Comparison of ENCODE assay signal across 8 cellular contexts in genomic region chr4:182145360-182145905, GRCh38.
DNase-seq lines count a peak whose midpoint lies in the region; ATAC-seq and TF ChIP-seq lines count a peak whose summit lies in the region.

No MANE protein-coding gene starts in this region.

- H3K4me3 Mint-ChIP-seq in activated naive CD4-positive, alpha-beta T cell treated with anti-CD3 and anti-CD28 coated beads, Interleukin-2, amount 10 ng/mL, durations not matched to agents 7 days and 5 days = peak overlapping the region; percentile 65
- peak overlapping the region; percentile 90 for H3K4me3 Mint-ChIP-seq in WTC11

- H3K27ac ChIP-seq in iPS-18a (ENCODE audit: low read length) (no peak overlapping the region), thoracic aorta (no peak overlapping the region)

- H3K9me3 ChIP-seq in iPS-18a (ENCODE audit: control insufficient read depth, low read depth, low read length) (no peaks in the 10 kb centered on the region), thoracic aorta (no peaks in the 10 kb centered on the region)

- CTCF ChIA-PET in activated naive CD4-positive, alpha-beta T cell treated with anti-CD3 and anti-CD28 coated beads, Interleukin-2, amount 10 ng/mL, durations not matched to agents 7 days and 5 days (lab: Charles Lee) = no interaction called here
- CTCF ChIA-PET in WTC11 (lab: Charles Lee) = interaction anchor here (1.5 kb wide), 1 partner anchor 120 kb away, joined by 4 read pairs; no protein-coding TSS in a partner anchor

- POLR2A ChIA-PET in WTC11 (lab: Charles Lee) = interaction anchor here (1.0 kb wide), 1 partner anchor 40 kb away, joined by 3 read pairs; no protein-coding TSS in a partner anchor

- H3K9ac ChIP-seq in iPS-18a (ENCODE audit: low read length) = peak overlapping the region; percentile 71

- H3K4me1 ChIP-seq in iPS-18a (ENCODE audit: control insufficient read depth, low read depth, low read length) = peaks cover 35% of the 10 kb centered on the region
- peaks cover 8 to 21% of the 10 kb centered on the region in 2 donors for H3K4me1 ChIP-seq in thoracic aorta (ENCODE audit: control insufficient read depth in 1 of 2, low read depth in 2 of 2)

- H3K27me3 ChIP-seq in iPS-18a (ENCODE audit: control insufficient read depth, insufficient read depth, low read length) (peaks cover 20% of the 10 kb centered on the region), thoracic aorta (replicated peaks; ENCODE audit: insufficient read depth) (no peaks in the 10 kb centered on the region)

- no peaks in the 10 kb centered on the region for H3K9me3 Mint-ChIP-seq in activated naive CD4-positive, alpha-beta T cell treated with anti-CD3 and anti-CD28 coated beads, Interleukin-2, amount 10 ng/mL, durations not matched to agents 7 days and 5 days
- H3K9me3 Mint-ChIP-seq in activated naive CD4-positive, alpha-beta T cell treated with anti-CD3 and anti-CD28 coated beads, Interleukin-2, amount 50 U/mL, for 72 hours = no peaks in the 10 kb centered on the region
- H3K9me3 Mint-ChIP-seq in WTC11 = no peaks in the 10 kb centered on the region

- no peaks in the 10 kb centered on the region for H3K36me3 ChIP-seq in iPS-18a (ENCODE audit: control insufficient read depth, low read depth, low read length)
- H3K36me3 ChIP-seq in thoracic aorta = no peaks in the 10 kb centered on the region

- peak overlapping the region; percentile 62 for H3K27ac Mint-ChIP-seq in activated naive CD4-positive, alpha-beta T cell treated with anti-CD3 and anti-CD28 coated beads, Interleukin-2, amount 10 ng/mL, durations not matched to agents 7 days and 5 days
- peak overlapping the region in 1 of 2 donors; percentile 22 for H3K27ac Mint-ChIP-seq in activated naive CD4-positive, alpha-beta T cell treated with anti-CD3 and anti-CD28 coated beads, Interleukin-2, amount 50 U/mL, for 72 hours
- H3K27ac Mint-ChIP-seq in WTC11 = peak overlapping the region; percentile 64

- peaks cover 1% of the 10 kb centered on the region for H3K36me3 Mint-ChIP-seq in activated naive CD4-positive, alpha-beta T cell treated with anti-CD3 and anti-CD28 coated beads, Interleukin-2, amount 10 ng/mL, durations not matched to agents 7 days and 5 days
- peaks cover 4 to 32% of the 10 kb centered on the region in 2 donors for H3K36me3 Mint-ChIP-seq in activated naive CD4-positive, alpha-beta T cell treated with anti-CD3 and anti-CD28 coated beads, Interleukin-2, amount 50 U/mL, for 72 hours
- H3K36me3 Mint-ChIP-seq in WTC11 = no peaks in the 10 kb centered on the region

- H3K4me3 ChIP-seq in iPS-18a (ENCODE audit: low read length) (peak overlapping the region; percentile 78), thoracic aorta (peak overlapping the region; percentile 79), lower leg skin (ENCODE audit: low read depth, poor library complexity, severe bottlenecking) (no peak overlapping the region)

- TF ChIP-seq POLR2A in lower leg skin (IDR thresholded peaks at IDR 0.05) = no peak

- 14 to 19% methylated on average over 11 of the region's 11 CpGs for WGBS in lower leg skin, 2 donors

- intact Hi-C loops in lower leg skin (cut with DNase I; ENCODE audit: low total_unique reads) = no loop called here

- no peak for TF ChIP-seq CTCF in WTC11 (IDR thresholded peaks at IDR 0.05)
- no peak for TF ChIP-seq CTCF in thoracic aorta (IDR thresholded peaks at IDR 0.05)
- no peak for TF ChIP-seq CTCF in lower leg skin (IDR thresholded peaks at IDR 0.05)

- peaks cover 21% of the 10 kb centered on the region for H3K4me1 Mint-ChIP-seq in activated naive CD4-positive, alpha-beta T cell treated with anti-CD3 and anti-CD28 coated beads, Interleukin-2, amount 10 ng/mL, durations not matched to agents 7 days and 5 days
- peaks cover 61% of the 10 kb centered on the region for H3K4me1 Mint-ChIP-seq in WTC11

- ATAC-seq in activated naive CD4-positive, alpha-beta T cell treated with anti-CD3 and anti-CD28 coated beads, Interleukin-2, amount 50 U/mL, for 72 hours = no peak
- ATAC-seq in WTC11 (no peak), thoracic aorta (ENCODE audit: insufficient number of reproducible peaks, low FRiP score, low read depth) (no peak)

- H3K27me3 Mint-ChIP-seq in activated naive CD4-positive, alpha-beta T cell treated with anti-CD3 and anti-CD28 coated beads, Interleukin-2, amount 10 ng/mL, durations not matched to agents 7 days and 5 days = peaks cover 50% of the 10 kb centered on the region
- H3K27me3 Mint-ChIP-seq in WTC11 (ENCODE audit: low read depth) = peaks cover 21% of the 10 kb centered on the region

- DNase-seq in activated naive CD4-positive, alpha-beta T cell treated with anti-CD3 and anti-CD28 coated beads, Interleukin-2, amount 10 ng/mL, durations not matched to agents 7 days and 5 days = no peak
- DNase-seq in activated naive CD4-positive, alpha-beta T cell treated with anti-CD3 and anti-CD28 coated beads, Interleukin-2, amount 50 U/mL, for 72 hours (ENCODE audit: low spot score in 2 of 2) = no peak
- DNase-seq in WTC11 (ENCODE audit: low spot score) = no peak
- DNase-seq in thoracic aorta (ENCODE audit: low spot score) = no peak
- DNase-seq in mesenteric fat pad (ENCODE audit: low spot score) = no peak
- DNase-seq in lower leg skin (ENCODE audit: low spot score in 2 of 2) = no peak
- no peak for DNase-seq in OCI-M1 (lab: John Stamatoyannopoulos, UW)

TF ChIP-seq in WTC11, 78 proteins besides CTCF, POLR2A, EP300 and RAD21:
- no peak for TF ChIP-seq NR1H2 (CRISPR knock-in tag; IDR thresholded peaks at IDR 0.05)
- TF ChIP-seq GABPB1 (CRISPR knock-in tag; IDR thresholded peaks at IDR 0.05) = no peak
- no peak for TF ChIP-seq ZNF532 (CRISPR knock-in tag; IDR thresholded peaks at IDR 0.05; ENCODE audit: borderline replicate concordance)
- TF ChIP-seq E2F4 (CRISPR knock-in tag; IDR thresholded peaks at IDR 0.05; ENCODE audit: borderline replicate concordance, low read depth) = no peak
